32 cellular contexts compared by ENCODE assay signal in the genomic region with DNA sequence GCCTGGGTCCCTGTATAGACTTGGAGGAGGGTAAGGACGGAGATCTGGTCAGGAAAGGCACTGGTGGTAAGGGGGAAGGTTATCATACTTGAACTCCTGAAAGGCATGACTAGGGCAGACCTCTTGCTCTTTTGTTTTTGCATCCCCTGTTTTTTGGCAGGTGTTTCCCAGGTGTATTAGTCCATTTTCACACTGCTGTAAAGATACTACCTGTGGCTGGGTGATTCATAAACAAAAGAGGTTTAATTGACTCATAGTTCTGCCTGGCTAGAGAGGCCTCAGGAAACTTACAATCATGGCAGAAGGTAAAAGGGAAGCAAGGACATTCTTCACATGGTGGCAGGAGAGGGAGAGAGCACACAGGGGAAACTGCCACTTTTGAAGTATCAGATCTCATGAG. TPM values are rescaled to one million over a fixed set of nuclear protein-coding genes. Genes with fewer than 3 reads are reported as not detected.
"Had no signal": no experiment of that assay in that cellular context is flagged by ENCODE, and none has a peak within 500 bp of the region (broad histone marks: within the 10 kb centered on the region; RNA-seq: fewer than 3 reads in every experiment).

No MANE protein-coding gene starts in this region.

- H3K4me3 ChIP-seq: colonic mucosa, esophagus muscularis mucosa, gastrocnemius medialis, heart right ventricle, left lung, lower lobe of right lung, mucosa of descending colon had no signal

- H3K4me1 ChIP-seq: colonic mucosa, gastrocnemius medialis, left lung, lower lobe of right lung had no signal

- H3K36me3 Mint-ChIP-seq: mesothelial cell of epicardium, naive B cell had no signal

- H3K27ac Mint-ChIP-seq: dendritic cell treated with granulocyte-macrophage colony-stimulating factor and Interleukin-4, amounts not matched to agents 40 ng/mL and 50 ng/mL, for 4 days; effector memory CD8-positive, alpha-beta T cell; mesothelial cell of epicardium; naive B cell had no signal

- H3K36me3 ChIP-seq: colonic mucosa, esophagus muscularis mucosa, gastrocnemius medialis, heart right ventricle, left lung, lower lobe of right lung had no signal

- H3K9me3 Mint-ChIP-seq: dendritic cell treated with granulocyte-macrophage colony-stimulating factor and Interleukin-4, amounts not matched to agents 40 ng/mL and 50 ng/mL, for 4 days; effector memory CD8-positive, alpha-beta T cell; mesothelial cell of epicardium; naive B cell had no signal

- H3K27me3 Mint-ChIP-seq: dendritic cell treated with granulocyte-macrophage colony-stimulating factor and Interleukin-4, amounts not matched to agents 40 ng/mL and 50 ng/mL, for 4 days; effector memory CD8-positive, alpha-beta T cell; naive B cell had no signal

- H3K4me1 Mint-ChIP-seq: naive B cell had no signal

- H3K27ac ChIP-seq: colonic mucosa, esophagus muscularis mucosa, gastrocnemius medialis, left lung, lower lobe of right lung had no signal

- ATAC-seq: effector memory CD8-positive, alpha-beta T cell; gastrocnemius medialis; left lung; mucosa of descending colon had no signal

- H3K27me3 ChIP-seq: colonic mucosa, esophagus muscularis mucosa, gastrocnemius medialis, heart right ventricle, left lung had no signal

- H3K9me3 ChIP-seq: colonic mucosa, esophagus muscularis mucosa, gastrocnemius medialis, heart right ventricle, left lung, lower lobe of right lung, mucosa of descending colon had no signal

- H3K4me3 Mint-ChIP-seq: dendritic cell treated with granulocyte-macrophage colony-stimulating factor and Interleukin-4, amounts not matched to agents 40 ng/mL and 50 ng/mL, for 4 days; effector memory CD8-positive, alpha-beta T cell; mesothelial cell of epicardium; naive B cell had no signal

- DNase-seq: colonic mucosa; cortex of kidney; effector CD8-positive, alpha-beta T cell; effector memory CD8-positive, alpha-beta T cell; foreskin melanocyte; gastrocnemius medialis; glutamatergic neuron; heart right ventricle; hippocampal formation; left cardiac atrium; left lung; left ventricle myocardium superior; lower lobe of right lung; mesenchymal stem cell; mucosa of descending colon; naive B cell had no signal

RNA-seq across cellular contexts. Expression of a gene that starts 57.2 kb away (rescaled TPM):
- total RNA-seq: colonic mucosa, dermis microvascular lymphatic vessel endothelial cell, endothelial cell of umbilical vein, epithelial cell of proximal tubule, esophagus muscularis mucosa, fibroblast of lung, fibroblast of villous mesenchyme, gastrocnemius medialis, glomerular endothelial cell, heart right ventricle, kidney epithelial cell, left cardiac atrium, left ventricle myocardium superior, lower leg skin, lung microvascular endothelial cell, mesenteric fat pad, mesothelial cell of epicardium, myocyte had no signal
- polyA plus RNA-seq: endothelial cell of umbilical vein, esophagus, fibroblast of lung, heart right ventricle, keratinocyte had no signal
